27 cellular contexts compared by ENCODE assay signal in the genomic region with DNA sequence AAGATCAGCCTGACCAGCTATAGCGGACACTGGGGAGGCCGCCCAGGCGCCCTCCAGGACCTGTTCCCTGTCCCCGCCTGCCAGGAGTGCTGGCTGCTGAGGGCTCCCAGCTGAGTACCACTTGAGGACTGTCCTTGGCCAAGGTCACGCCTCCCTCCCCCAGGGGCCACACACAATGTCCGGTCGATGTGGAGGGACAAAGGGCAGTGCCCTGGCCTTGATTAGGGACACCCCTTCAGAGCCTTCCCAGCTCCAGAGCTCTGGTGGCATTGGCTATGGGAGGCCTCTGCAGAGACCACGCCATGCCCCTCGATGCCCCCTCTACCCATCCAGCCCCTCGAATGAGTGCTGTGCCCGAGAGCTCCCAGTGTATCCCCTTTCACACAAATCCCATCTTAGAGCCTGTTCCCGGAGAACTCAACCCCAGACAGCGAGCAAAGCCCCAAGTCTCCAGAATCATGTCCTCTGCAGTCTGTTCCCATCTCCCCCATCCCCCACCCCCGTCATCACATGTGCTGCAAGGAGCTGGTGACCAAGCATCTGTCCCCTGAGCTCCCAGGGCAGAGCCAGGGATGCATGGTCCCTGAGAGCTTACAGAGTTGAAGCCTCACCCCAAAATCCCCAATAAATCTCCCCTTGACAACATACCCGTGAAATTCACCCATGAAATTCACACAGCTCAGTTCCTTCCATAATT.
"Had no signal": no experiment of that assay in that cellular context is flagged by ENCODE, and none has a peak within 500 bp of the region (broad histone marks: within the 10 kb centered on the region; RNA-seq: fewer than 3 reads in every experiment).

No MANE protein-coding gene starts in this region.

- H3K4me1 ChIP-seq: breast epithelium, transverse colon had no signal

- H3K9me3 Mint-ChIP-seq: activated CD4-positive, alpha-beta T cell treated with anti-CD3 and anti-CD28 coated beads, Interleukin-2, amount 10 ng/mL, durations not matched to agents 7 days and 5 days; activated CD8-positive, alpha-beta T cell treated with anti-CD3 and anti-CD28 coated beads for 36 hours; activated naive CD4-positive, alpha-beta T cell treated with anti-CD3 and anti-CD28 coated beads, Interleukin-2, amount 50 U/mL, for 24 hours; activated T-cell treated with anti-CD3 and anti-CD28 coated beads, Interleukin-2, amount 50 U/mL, for 4 hours; activated T-helper 17 cell treated with anti-CD3 and anti-CD28 coated beads, Interleukin-2, amount 50 U/mL, for 72 hours; central memory CD8-positive, alpha-beta T cell; dendritic cell treated with granulocyte-macrophage colony-stimulating factor and Interleukin-4, amounts not matched to agents 40 ng/mL and 50 ng/mL, for 4 days; natural killer cell treated with Interleukin-12 subunit alpha and Interleukin-12 subunit beta and Interleukin-15 and Interleukin-18, amount 100 ng/mL, for 72 hours; T-helper 1 cell treated with Interleukin-12 subunit alpha and Interleukin-12 subunit beta and Interleukin-4 antibody, amounts not matched to agents 30 μg/mL and 1 μg/mL, for 36 hours had no signal

- H3K4me3 Mint-ChIP-seq: activated CD4-positive, alpha-beta T cell treated with anti-CD3 and anti-CD28 coated beads, Interleukin-2, amount 10 ng/mL, durations not matched to agents 7 days and 5 days; activated CD8-positive, alpha-beta T cell treated with anti-CD3 and anti-CD28 coated beads for 36 hours; activated naive CD4-positive, alpha-beta T cell treated with anti-CD3 and anti-CD28 coated beads, Interleukin-2, amount 50 U/mL, for 24 hours; activated T-cell treated with anti-CD3 and anti-CD28 coated beads, Interleukin-2, amount 50 U/mL, for 4 hours; activated T-helper 17 cell treated with anti-CD3 and anti-CD28 coated beads, Interleukin-2, amount 50 U/mL, for 72 hours; central memory CD8-positive, alpha-beta T cell; dendritic cell treated with granulocyte-macrophage colony-stimulating factor and Interleukin-4, amounts not matched to agents 40 ng/mL and 50 ng/mL, for 4 days; natural killer cell treated with Interleukin-12 subunit alpha and Interleukin-12 subunit beta and Interleukin-15 and Interleukin-18, amount 100 ng/mL, for 72 hours; T-helper 1 cell treated with Interleukin-12 subunit alpha and Interleukin-12 subunit beta and Interleukin-4 antibody, amounts not matched to agents 30 μg/mL and 1 μg/mL, for 36 hours had no signal

- H3K4me3 ChIP-seq: breast epithelium, lung, mucosa of descending colon, ovary, testis, transverse colon had no signal

- H3K27ac Mint-ChIP-seq: activated CD4-positive, alpha-beta T cell treated with anti-CD3 and anti-CD28 coated beads, Interleukin-2, amount 10 ng/mL, durations not matched to agents 7 days and 5 days; activated CD8-positive, alpha-beta T cell treated with anti-CD3 and anti-CD28 coated beads for 36 hours; activated naive CD4-positive, alpha-beta T cell treated with anti-CD3 and anti-CD28 coated beads, Interleukin-2, amount 50 U/mL, for 24 hours; activated T-helper 17 cell treated with anti-CD3 and anti-CD28 coated beads, Interleukin-2, amount 50 U/mL, for 72 hours; dendritic cell treated with granulocyte-macrophage colony-stimulating factor and Interleukin-4, amounts not matched to agents 40 ng/mL and 50 ng/mL, for 4 days; natural killer cell treated with Interleukin-12 subunit alpha and Interleukin-12 subunit beta and Interleukin-15 and Interleukin-18, amount 100 ng/mL, for 72 hours; progenitor cell of endocrine pancreas; T-helper 1 cell treated with Interleukin-12 subunit alpha and Interleukin-12 subunit beta and Interleukin-4 antibody, amounts not matched to agents 30 μg/mL and 1 μg/mL, for 36 hours had no signal

- H3K27ac ChIP-seq: breast epithelium, epithelial cell of prostate, ovary, testis, transverse colon, VCaP had no signal

- DNase-seq: activated CD4-positive, alpha-beta T cell treated with anti-CD3 and anti-CD28 coated beads, Interleukin-2, amount 10 ng/mL, durations not matched to agents 7 days and 5 days; activated CD4-positive, CD25-positive, alpha-beta regulatory T cell treated with anti-CD3 and anti-CD28 coated beads, Interleukin-2, amount 50 U/mL, for 72 hours; activated CD8-positive, alpha-beta T cell treated with anti-CD3 and anti-CD28 coated beads for 36 hours; activated gamma-delta T cell treated with Interleukin-2 at 50 U/mL for 16 hours; activated T-cell treated with anti-CD3 and anti-CD28 coated beads, Interleukin-2, amount 50 U/mL, for 4 hours; hippocampal formation; left cardiac atrium; ovary; stimulated activated CD4-positive, alpha-beta T cell treated with anti-CD3 and anti-CD28 coated beads, Interleukin-15, amount 100 ng/mL, for 24 hours; stimulated activated CD4-positive, alpha-beta T cell treated with anti-CD3 and anti-CD28 coated beads, Interleukin-2, amount 100 ng/mL, for 24 hours; stimulated activated naive CD4-positive, alpha-beta T cell; SW 1271; T-helper 9 cell; transverse colon had no signal

- H3K9me3 ChIP-seq: breast epithelium, mucosa of descending colon, ovary, testis, transverse colon had no signal

- H3K27me3 Mint-ChIP-seq: activated CD8-positive, alpha-beta T cell treated with anti-CD3 and anti-CD28 coated beads for 36 hours; progenitor cell of endocrine pancreas had no signal

- H3K36me3 ChIP-seq: breast epithelium, ovary, transverse colon had no signal

- H3K36me3 Mint-ChIP-seq: activated naive CD4-positive, alpha-beta T cell treated with anti-CD3 and anti-CD28 coated beads, Interleukin-2, amount 50 U/mL, for 24 hours; natural killer cell treated with Interleukin-12 subunit alpha and Interleukin-12 subunit beta and Interleukin-15 and Interleukin-18, amount 100 ng/mL, for 72 hours had no signal

- H3K27me3 ChIP-seq: breast epithelium, ovary, testis, transverse colon had no signal

- ATAC-seq: activated CD8-positive, alpha-beta T cell treated with anti-CD3 and anti-CD28 coated beads for 36 hours; activated T-cell treated with anti-CD3 and anti-CD28 coated beads, Interleukin-2, amount 50 U/mL, for 4 hours; activated T-helper 17 cell treated with anti-CD3 and anti-CD28 coated beads, Interleukin-2, amount 50 U/mL, for 72 hours; left cardiac atrium; mucosa of descending colon had no signal
